Comparison of ENCODE assay signal across 18 cellular contexts in the genomic region with DNA sequence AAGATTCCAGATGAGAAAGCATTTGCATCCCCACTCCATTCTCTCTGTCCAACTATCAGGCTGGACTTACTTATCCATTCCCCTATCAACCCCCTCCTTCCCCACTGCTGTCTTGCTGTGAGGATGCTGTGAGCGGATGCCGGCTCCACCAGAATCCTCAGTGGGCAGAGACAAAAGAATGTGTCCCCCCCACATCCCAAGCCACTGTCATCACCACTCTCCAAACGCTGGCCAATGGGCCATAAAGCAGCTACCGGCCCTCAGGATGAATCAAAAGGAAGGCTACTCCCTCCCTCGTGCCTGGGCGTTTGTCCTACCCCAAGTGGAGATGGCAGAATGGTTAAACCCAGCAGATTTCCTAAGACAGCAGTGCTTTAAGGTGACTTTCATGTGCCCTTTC.
DNase-seq lines count a peak whose midpoint lies in the region; ATAC-seq, FAIRE-seq and TF ChIP-seq lines count a peak whose summit lies in the region.
"Had no signal": no experiment of that assay in that cellular context is flagged by ENCODE, and none has a peak within 500 bp of the region (broad histone marks: within the 10 kb centered on the region; RNA-seq: fewer than 3 reads in every experiment).

No MANE protein-coding gene starts in this region.

- H3K36me3 ChIP-seq in IMR-90 (ENCODE audit: control insufficient read depth, insufficient read depth, low read length) (no peaks in the 10 kb centered on the region), astrocyte (ENCODE audit: insufficient read depth, low read length) (no peaks in the 10 kb centered on the region), neuronal stem cell (replicated peaks in 1 of 2; ENCODE audit: control insufficient read depth in 2 of 2, insufficient read depth in 2 of 2, low read length in 2 of 2) (no peaks in the 10 kb centered on the region), aorta (ENCODE audit: control insufficient read depth in 1 of 2, insufficient read depth in 2 of 2, low read length in 1 of 2) (no peaks in the 10 kb centered on the region)
- H3K36me3 ChIP-seq: HAP-1 had no signal

- H4K91ac ChIP-seq in IMR-90 (ENCODE audit: insufficient read depth, low read depth, low read length) (peak overlapping the region; percentile 27), neuronal stem cell (ENCODE audit: low read depth, low read length, poor library complexity) (no peak overlapping the region)

- no peak overlapping the region for H3K4me3 Mint-ChIP-seq in astrocyte (ENCODE audit: unreplicated experiment)
- H3K4me3 Mint-ChIP-seq: B cell, IgD-negative memory B cell had no signal

- peak overlapping the region; percentile 47; the same call in 1 of the 2 replicates for H3K4ac ChIP-seq in IMR-90 (ENCODE audit: low read depth, low read length)
- H3K4ac ChIP-seq in neuronal stem cell (ENCODE audit: low read length): no peak overlapping the region

- H3K56ac ChIP-seq in IMR-90 (ENCODE audit: extremely low read depth, insufficient read depth, low read length): no peak overlapping the region

- H3K18ac ChIP-seq in IMR-90 (ENCODE audit: low read depth, low read length) (no peak overlapping the region; the same call in 1 of the 2 replicates), neuronal stem cell (ENCODE audit: low read length) (peak overlapping the region; percentile 12)

- H2BK15ac ChIP-seq in IMR-90 (ENCODE audit: low read depth, low read length): no peak overlapping the region
- H2BK15ac ChIP-seq in neuronal stem cell (ENCODE audit: low read length): no peak overlapping the region

- DNase-seq in IMR-90: no peak
- no peak for DNase-seq in astrocyte (ENCODE audit: low read depth)
- no peak for DNase-seq in neuronal stem cell (ENCODE audit: low spot score)
- no peak for DNase-seq in aorta
- no peak for DNase-seq in T-helper 9 cell
- DNase-seq: DMS79 treated with DMSO at 0.1 percent for 48 hours, Karpas-422, NCI-H1092 treated with DMSO at 0.1 percent for 48 hours, NCI-H2081, NCI-H2171 treated with DMSO at 0.1 percent for 48 hours, NCI-H510A had no signal

- H3K4me1 ChIP-seq in IMR-90 (ENCODE audit: control insufficient read depth, insufficient read depth, low read length): peaks cover 16% of the 10 kb centered on the region
- H3K4me1 ChIP-seq in astrocyte (ENCODE audit: insufficient read depth, low read length): peaks cover 25% of the 10 kb centered on the region
- peaks cover 0 to 10% of the 10 kb centered on the region in 2 donors for H3K4me1 ChIP-seq in neuronal stem cell (ENCODE audit: control insufficient read depth in 2 of 2, insufficient read depth in 1 of 2, low read depth in 1 of 2, low read length in 2 of 2)
- H3K4me1 ChIP-seq in aorta (ENCODE audit: control insufficient read depth in 1 of 2, insufficient read depth in 2 of 2, low read length in 2 of 2): peaks cover 0 to 2% of the 10 kb centered on the region in 2 donors
- H3K4me1 ChIP-seq: HAP-1 had no signal

- no peak for TF ChIP-seq CTCF in IMR-90 (conservative IDR thresholded peaks at IDR 0.05; ENCODE audit: low read depth, low read length)
- TF ChIP-seq CTCF in astrocyte (IDR thresholded peaks at IDR 0.05; ENCODE audit: insufficient read depth, low read depth, low read length): no peak

- no peak overlapping the region for H4K5ac ChIP-seq in IMR-90 (ENCODE audit: low read depth, low read length)

- no peak for FAIRE-seq in astrocyte (lab: Jason Lieb, UNC)
- FAIRE-seq: HTR-8/SVneo had no signal

- H2BK5ac ChIP-seq in IMR-90 (ENCODE audit: low read depth, low read length, poor library complexity, severe bottlenecking): peak overlapping the region; percentile 5
- no peak overlapping the region for H2BK5ac ChIP-seq in neuronal stem cell (ENCODE audit: low read length)

- H3K27me3 Mint-ChIP-seq in astrocyte (ENCODE audit: low read depth, unreplicated experiment): peaks cover 2% of the 10 kb centered on the region

- H3K4me2 ChIP-seq in IMR-90 (ENCODE audit: low read depth, low read length): 0 out of 2 replicates have a peak overlapping the region, but pooled peaks have one; percentile 18
- peak overlapping the region; percentile 19 for H3K4me2 ChIP-seq in astrocyte (ENCODE audit: low read length)
- H3K4me2 ChIP-seq in neuronal stem cell (ENCODE audit: insufficient read depth, low read length, poor library complexity, severe bottlenecking): no peak overlapping the region
- H3K4me2 ChIP-seq: PC-9 had no signal

- H2AK9ac ChIP-seq in IMR-90 (replicated peaks; ENCODE audit: low read depth, low read length, poor library complexity): no peak overlapping the region

- H2AFZ ChIP-seq in IMR-90 (replicated peaks; ENCODE audit: low read length, poor library complexity) (peak overlapping the region; percentile 9), astrocyte (ENCODE audit: low read depth, low read length) (no peak overlapping the region), neuronal stem cell (ENCODE audit: low read length) (no peak overlapping the region)
- H2AFZ ChIP-seq: PC-9 had no signal

- H3K9me3 ChIP-seq in IMR-90 (ENCODE audit: control insufficient read depth, insufficient read depth, low read length): no peaks in the 10 kb centered on the region
- no peaks in the 10 kb centered on the region for H3K9me3 ChIP-seq in astrocyte (ENCODE audit: insufficient read depth, low read depth, low read length)
- no peaks in the 10 kb centered on the region for H3K9me3 ChIP-seq in neuronal stem cell (replicated peaks in 1 of 2; ENCODE audit: control insufficient read depth in 2 of 2, insufficient read depth in 1 of 2, low read depth in 1 of 2, low read length in 2 of 2)
- H3K9me3 ChIP-seq in aorta (ENCODE audit: control insufficient read depth, low read length): no peaks in the 10 kb centered on the region
- H3K9me3 ChIP-seq: HAP-1 had no signal

- WGBS in IMR-90 (ENCODE audit: extremely low coverage in 2 of 2, insufficient read length in 1 of 2), 2 experiments: no CpG with 5 or more reads among the region's 6 CpGs
- WGBS in neuronal stem cell (ENCODE audit: extremely low coverage in 2 of 2, insufficient read length in 2 of 2, insufficient replicate concordance in 1 of 2), 2 donors: no CpG with 5 or more reads among the region's 6 CpGs
- 92 to 95% methylated on average over 6 of the region's 6 CpGs for WGBS in aorta, 2 donors

- dilution Hi-C loops in IMR-90 (cut with HindIII; ENCODE audit: low sequenced_read_pairs, unreplicated experiment): no loop called here

- CTCF ChIA-PET in IMR-90 (lab: Yijun Ruan, JAX): no interaction called here

- no peaks in the 10 kb centered on the region; a peak in 1 of 4 replicates for H3K79me1 ChIP-seq in IMR-90 (ENCODE audit: low read depth in 1 of 2, low read length in 2 of 2)
- no peaks in the 10 kb centered on the region for H3K79me1 ChIP-seq in neuronal stem cell (ENCODE audit: low read depth, low read length)

- no peak overlapping the region for H3K27ac Mint-ChIP-seq in astrocyte (ENCODE audit: unreplicated experiment)
- H3K27ac Mint-ChIP-seq: B cell, IgD-negative memory B cell had no signal

- H3K9me3 Mint-ChIP-seq in astrocyte (ENCODE audit: unreplicated experiment): no peaks in the 10 kb centered on the region
- H3K9me3 Mint-ChIP-seq: IgD-negative memory B cell had no signal

- H3K23ac ChIP-seq in IMR-90 (ENCODE audit: low read depth, low read length) (no peak overlapping the region), neuronal stem cell (ENCODE audit: low read depth, low read length, poor library complexity) (no peak overlapping the region)

- H3K27me3 ChIP-seq in IMR-90 (ENCODE audit: control insufficient read depth, insufficient read depth, low read length) (no peaks in the 10 kb centered on the region), astrocyte (ENCODE audit: insufficient read depth, low read length) (no peaks in the 10 kb centered on the region), neuronal stem cell (ENCODE audit: control insufficient read depth in 3 of 3, insufficient read depth in 3 of 3, low read depth in 1 of 3, low read length in 3 of 3) (no peaks in the 10 kb centered on the region), aorta (ENCODE audit: control insufficient read depth in 1 of 2, insufficient read depth in 2 of 2, low read length in 1 of 2) (no peaks in the 10 kb centered on the region)

- TF ChIP-seq POLR2A in IMR-90 (IDR thresholded peaks at IDR 0.05; ENCODE audit: low read depth, low read length): no peak

- no peaks in the 10 kb centered on the region for H4K20me1 ChIP-seq in IMR-90 (ENCODE audit: insufficient read depth, low read length)
- no peaks in the 10 kb centered on the region for H4K20me1 ChIP-seq in astrocyte (ENCODE audit: insufficient read depth, low read length)

- TF ChIP-seq RAD21 in IMR-90 (IDR thresholded peaks at IDR 0.05; ENCODE audit: low read length): no peak

- no peaks in the 10 kb centered on the region for H3K79me2 ChIP-seq in astrocyte (ENCODE audit: insufficient read depth, low read length)

- no peak for ATAC-seq in IMR-90 (ENCODE audit: low read depth)
- ATAC-seq in aorta (ENCODE audit: low FRiP score): peak; percentile 26
- ATAC-seq in HG02610 (IDR thresholded peaks at IDR 0.05; ENCODE audit: unreplicated experiment): no peak
- no peak for ATAC-seq in HG03460 (IDR thresholded peaks at IDR 0.05; ENCODE audit: unreplicated experiment)

- peaks cover 19% of the 10 kb centered on the region for H3K9me1 ChIP-seq in IMR-90 (ENCODE audit: insufficient read depth, low read length)

- POLR2A ChIA-PET in IMR-90 (lab: Charles Lee; ENCODE audit: unreplicated experiment): no interaction called here

- no peak overlapping the region for H3K9ac ChIP-seq in IMR-90 (ENCODE audit: low read depth, low read length)
- H3K9ac ChIP-seq in astrocyte (ENCODE audit: low read length): no peak overlapping the region
- no peak overlapping the region for H3K9ac ChIP-seq in neuronal stem cell (ENCODE audit: low read depth, low read length, poor library complexity)

- BruUV-seq in IMR-90 (replicated peaks; lab: Mats Ljungman, UMichigan): no TSS peak

- H2BK120ac ChIP-seq in IMR-90 (ENCODE audit: low read depth, low read length): peak overlapping the region; percentile 25; the same call in 1 of the 2 replicates
- no peak overlapping the region for H2BK120ac ChIP-seq in neuronal stem cell (ENCODE audit: low read depth, low read length)

- no peaks in the 10 kb centered on the region for H3K36me3 Mint-ChIP-seq in astrocyte (ENCODE audit: low read depth, unreplicated experiment)

- H3K4me1 Mint-ChIP-seq in astrocyte (ENCODE audit: low read depth, unreplicated experiment): peaks cover 11% of the 10 kb centered on the region
- H3K4me1 Mint-ChIP-seq: B cell, IgD-negative memory B cell had no signal

- H3K14ac ChIP-seq in IMR-90 (replicated peaks; ENCODE audit: low read depth, low read length) (0 out of 2 replicates have a peak overlapping the region, but pooled peaks have one; percentile 0), neuronal stem cell (ENCODE audit: low read length) (no peak overlapping the region)

- H2AK5ac ChIP-seq in IMR-90 (ENCODE audit: low read depth, low read length) (peak overlapping the region; percentile 31), neuronal stem cell (ENCODE audit: low read depth, low read length) (no peak overlapping the region)

- H3K4me3 ChIP-seq in IMR-90 (ENCODE audit: insufficient read depth, low read depth, low read length): no peak overlapping the region
- H3K4me3 ChIP-seq in astrocyte (ENCODE audit: insufficient read depth, low read depth, low read length): no peak overlapping the region
- H3K4me3 ChIP-seq in neuronal stem cell (ENCODE audit: low read length in 2 of 2): no peak overlapping the region
- no peak overlapping the region for H3K4me3 ChIP-seq in aorta (ENCODE audit: low read length in 2 of 2)
- H3K4me3 ChIP-seq: HAP-1, PC-9 had no signal

- 0 out of 2 replicates have a peak overlapping the region, but pooled peaks have one; percentile 19 for H2BK20ac ChIP-seq in IMR-90 (ENCODE audit: low read depth, low read length)

- H3K27ac ChIP-seq in IMR-90 (ENCODE audit: insufficient read depth, low read length) (no peak overlapping the region), astrocyte (ENCODE audit: low read depth, low read length) (peak overlapping the region; percentile 40), neuronal stem cell (replicated peaks; ENCODE audit: low read length) (no peak overlapping the region), aorta (ENCODE audit: low read depth in 1 of 2, low read length in 2 of 2) (no peak overlapping the region)
- H3K27ac ChIP-seq: PC-9 had no signal

- in situ Hi-C loops in IMR-90 (cut with MboI; ENCODE audit: low sequenced_read_pairs): no loop called here

- H4K8ac ChIP-seq in IMR-90 (ENCODE audit: low read depth in 2 of 2, low read length in 2 of 2) (no peak overlapping the region), neuronal stem cell (ENCODE audit: low read depth, low read length) (no peak overlapping the region)

- H2BK12ac ChIP-seq in neuronal stem cell (ENCODE audit: low read length): no peak overlapping the region

- intact Hi-C loops in IMR-90 (cut with micrococcal nuclease) (no loop called here), aorta (cut with DNase I) (no loop called here)
